ENCODE assay signal across 1 cellular context in the genomic region with DNA sequence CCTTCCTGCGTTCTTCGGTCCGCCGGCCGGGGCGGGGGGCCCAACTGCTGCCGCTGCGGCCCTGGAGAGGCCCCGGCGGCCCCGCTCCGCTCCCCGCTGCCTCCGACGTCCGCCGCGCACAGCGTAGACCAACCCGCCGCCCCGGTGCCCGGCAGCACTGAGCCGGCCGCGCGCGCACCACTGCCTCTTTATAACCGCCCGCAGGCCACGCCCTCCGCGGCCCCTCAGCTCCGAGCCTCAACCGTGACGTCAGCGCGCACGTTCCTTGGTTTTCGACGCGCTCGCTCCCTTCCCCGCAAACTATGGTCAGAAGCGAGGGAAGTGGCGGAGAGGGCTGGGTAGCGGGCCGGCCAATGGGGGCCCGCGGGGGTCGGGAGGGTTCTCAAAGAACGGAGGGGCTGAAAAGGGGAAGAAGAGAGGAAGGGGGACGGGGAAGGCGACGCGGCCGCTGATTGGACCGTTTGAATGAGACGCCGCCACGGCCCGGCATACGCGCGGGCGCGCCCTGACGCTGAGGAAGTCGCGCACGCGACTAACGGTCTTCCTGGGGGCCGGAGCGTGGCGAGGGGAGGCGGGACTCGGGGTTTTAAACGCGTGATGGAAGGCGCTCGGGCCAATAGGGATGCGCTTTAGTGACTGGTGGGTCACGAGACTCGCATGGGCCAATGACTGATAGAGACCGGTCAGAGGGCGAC.
TF ChIP-seq lines count a peak whose summit lies in the region.

A gene (minus strand): TSS at position 164 of the 695 bp plus-strand sequence. CDS start 199 bp downstream, outside the sequence.

TF ChIP-seq in GM23338, 12 proteins besides CTCF, POLR2A, EP300 and RAD21 (continued from another document):
- TF ChIP-seq, protein P1, sequence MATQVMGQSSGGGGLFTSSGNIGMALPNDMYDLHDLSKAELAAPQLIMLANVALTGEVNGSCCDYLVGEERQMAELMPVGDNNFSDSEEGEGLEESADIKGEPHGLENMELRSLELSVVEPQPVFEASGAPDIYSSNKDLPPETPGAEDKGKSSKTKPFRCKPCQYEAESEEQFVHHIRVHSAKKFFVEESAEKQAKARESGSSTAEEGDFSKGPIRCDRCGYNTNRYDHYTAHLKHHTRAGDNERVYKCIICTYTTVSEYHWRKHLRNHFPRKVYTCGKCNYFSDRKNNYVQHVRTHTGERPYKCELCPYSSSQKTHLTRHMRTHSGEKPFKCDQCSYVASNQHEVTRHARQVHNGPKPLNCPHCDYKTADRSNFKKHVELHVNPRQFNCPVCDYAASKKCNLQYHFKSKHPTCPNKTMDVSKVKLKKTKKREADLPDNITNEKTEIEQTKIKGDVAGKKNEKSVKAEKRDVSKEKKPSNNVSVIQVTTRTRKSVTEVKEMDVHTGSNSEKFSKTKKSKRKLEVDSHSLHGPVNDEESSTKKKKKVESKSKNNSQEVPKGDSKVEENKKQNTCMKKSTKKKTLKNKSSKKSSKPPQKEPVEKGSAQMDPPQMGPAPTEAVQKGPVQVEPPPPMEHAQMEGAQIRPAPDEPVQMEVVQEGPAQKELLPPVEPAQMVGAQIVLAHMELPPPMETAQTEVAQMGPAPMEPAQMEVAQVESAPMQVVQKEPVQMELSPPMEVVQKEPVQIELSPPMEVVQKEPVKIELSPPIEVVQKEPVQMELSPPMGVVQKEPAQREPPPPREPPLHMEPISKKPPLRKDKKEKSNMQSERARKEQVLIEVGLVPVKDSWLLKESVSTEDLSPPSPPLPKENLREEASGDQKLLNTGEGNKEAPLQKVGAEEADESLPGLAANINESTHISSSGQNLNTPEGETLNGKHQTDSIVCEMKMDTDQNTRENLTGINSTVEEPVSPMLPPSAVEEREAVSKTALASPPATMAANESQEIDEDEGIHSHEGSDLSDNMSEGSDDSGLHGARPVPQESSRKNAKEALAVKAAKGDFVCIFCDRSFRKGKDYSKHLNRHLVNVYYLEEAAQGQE (IDR thresholded peaks at IDR 0.05; ENCODE audit: unreplicated experiment) = no peak
